ENCODE assay signal across 3 cellular contexts in genomic region chr10:84783909-84784308, GRCh38.
TF ChIP-seq lines count a peak whose summit lies in the region.

No MANE protein-coding gene starts in this region.

TF ChIP-seq in GM23338, 12 proteins besides CTCF, POLR2A, EP300 and RAD21:
- TF ChIP-seq STAT1 (IDR thresholded peaks at IDR 0.05; ENCODE audit: unreplicated experiment), result no peak
- TF ChIP-seq POLR2AphosphoS5 (IDR thresholded peaks at IDR 0.05; ENCODE audit: low read depth), result no peak
- no peak for TF ChIP-seq ZNF331 (CRISPR knock-in tag; IDR thresholded peaks at IDR 0.05; ENCODE audit: low read depth)
- TF ChIP-seq EZH2phosphoT487 (IDR thresholded peaks at IDR 0.05; ENCODE audit: unreplicated experiment), result no peak

TF ChIP-seq in H1, 55 proteins besides CTCF, POLR2A, EP300 and RAD21:
- TF ChIP-seq MAFK (IDR thresholded peaks at IDR 0.05; ENCODE audit: low read depth, low read length) (no peak), CBX5 (IDR thresholded peaks at IDR 0.05; ENCODE audit: low read depth, low read length) (no peak), KDM4A (IDR thresholded peaks at IDR 0.05; ENCODE audit: low read depth, low read length, severe bottlenecking) (no peak), RFX5 (IDR thresholded peaks at IDR 0.05; ENCODE audit: borderline replicate concordance, low read depth, low read length) (no peak), JUN (IDR thresholded peaks at IDR 0.05; ENCODE audit: low read depth, low read length) (no peak), EZH2 (IDR thresholded peaks at IDR 0.05; ENCODE audit: low read depth, low read length, severe bottlenecking) (no peak), TEAD4 (IDR thresholded peaks at IDR 0.05; ENCODE audit: low read depth, low read length) (no peak), SRF (IDR thresholded peaks at IDR 0.05; ENCODE audit: low read depth, low read length) (no peak), ZNF274 (IDR thresholded peaks at IDR 0.05; ENCODE audit: borderline replicate concordance, extremely low read depth, low read length) (no peak), CBX8 (IDR thresholded peaks at IDR 0.05; ENCODE audit: borderline replicate concordance, low read depth, low read length) (no peak)
TF ChIP-seq in H1: peak in this region for 0.

TF ChIP-seq in HEK293T, 16 proteins besides CTCF, POLR2A, EP300 and RAD21:
- no peak for TF ChIP-seq FOXA1 (IDR thresholded peaks at IDR 0.05)
- no peak for TF ChIP-seq LEF1 (IDR thresholded peaks at IDR 0.05; ENCODE audit: borderline replicate concordance)
- TF ChIP-seq FOXK2 (IDR thresholded peaks at IDR 0.05), result no peak
TF ChIP-seq in HEK293T: peak in this region for 0.
